ENCODE assay signal across 1 cellular context in genomic region chr15:57385923-57386390, GRCh38.
TF ChIP-seq lines count a peak whose summit lies in the region.

No MANE protein-coding gene starts in this region.

TF ChIP-seq in H1, 55 proteins besides CTCF, POLR2A, EP300 and RAD21 (continued from another document):
- TF ChIP-seq ATF2 (IDR thresholded peaks at IDR 0.05; ENCODE audit: low read length): peak; percentile 88
